ENCODE assay signal across 1 cellular context in the genomic region with DNA sequence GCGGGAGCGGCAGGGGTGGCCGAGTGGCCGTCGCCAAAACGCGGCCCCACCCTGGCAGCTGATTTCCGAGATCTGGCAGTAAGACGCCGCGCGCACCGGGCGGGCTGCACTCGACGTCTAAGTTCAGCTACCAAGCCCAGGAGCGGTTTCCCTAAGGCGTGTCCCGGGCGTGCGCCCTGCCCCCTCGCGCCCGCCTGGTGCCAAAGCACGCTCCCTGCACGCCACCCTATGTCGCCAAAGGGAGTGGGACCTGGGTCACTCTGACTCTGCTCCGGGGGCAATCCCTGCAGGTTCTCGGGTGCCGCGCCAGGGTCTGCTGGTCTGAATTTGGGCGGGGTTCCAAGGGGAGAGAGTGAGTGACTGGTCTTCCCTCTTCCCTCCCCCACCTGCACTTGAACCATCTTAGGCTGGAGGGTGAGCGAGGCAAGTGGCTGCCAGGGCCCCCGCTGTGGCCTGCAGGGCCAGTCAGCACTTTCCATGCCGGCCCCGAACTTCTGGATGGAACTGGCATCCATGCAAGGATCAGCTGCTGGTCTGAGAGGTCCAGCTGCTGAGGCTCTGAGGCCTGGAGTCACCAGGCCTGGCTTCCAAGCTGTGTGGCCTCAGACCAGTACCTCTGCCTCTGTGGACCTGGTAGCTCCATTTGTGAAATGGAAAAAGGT.
TF ChIP-seq lines count a peak whose summit lies in the region.

A gene with protein sequence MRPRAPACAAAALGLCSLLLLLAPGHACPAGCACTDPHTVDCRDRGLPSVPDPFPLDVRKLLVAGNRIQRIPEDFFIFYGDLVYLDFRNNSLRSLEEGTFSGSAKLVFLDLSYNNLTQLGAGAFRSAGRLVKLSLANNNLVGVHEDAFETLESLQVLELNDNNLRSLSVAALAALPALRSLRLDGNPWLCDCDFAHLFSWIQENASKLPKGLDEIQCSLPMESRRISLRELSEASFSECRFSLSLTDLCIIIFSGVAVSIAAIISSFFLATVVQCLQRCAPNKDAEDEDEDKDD (minus strand): TSS at position 119 of the 662 bp plus-strand sequence. CDS start 410 bp downstream, outside the sequence.

TF ChIP-seq in HepG2, 621 proteins besides CTCF, POLR2A, EP300 and RAD21:
- TF ChIP-seq, protein P1, sequence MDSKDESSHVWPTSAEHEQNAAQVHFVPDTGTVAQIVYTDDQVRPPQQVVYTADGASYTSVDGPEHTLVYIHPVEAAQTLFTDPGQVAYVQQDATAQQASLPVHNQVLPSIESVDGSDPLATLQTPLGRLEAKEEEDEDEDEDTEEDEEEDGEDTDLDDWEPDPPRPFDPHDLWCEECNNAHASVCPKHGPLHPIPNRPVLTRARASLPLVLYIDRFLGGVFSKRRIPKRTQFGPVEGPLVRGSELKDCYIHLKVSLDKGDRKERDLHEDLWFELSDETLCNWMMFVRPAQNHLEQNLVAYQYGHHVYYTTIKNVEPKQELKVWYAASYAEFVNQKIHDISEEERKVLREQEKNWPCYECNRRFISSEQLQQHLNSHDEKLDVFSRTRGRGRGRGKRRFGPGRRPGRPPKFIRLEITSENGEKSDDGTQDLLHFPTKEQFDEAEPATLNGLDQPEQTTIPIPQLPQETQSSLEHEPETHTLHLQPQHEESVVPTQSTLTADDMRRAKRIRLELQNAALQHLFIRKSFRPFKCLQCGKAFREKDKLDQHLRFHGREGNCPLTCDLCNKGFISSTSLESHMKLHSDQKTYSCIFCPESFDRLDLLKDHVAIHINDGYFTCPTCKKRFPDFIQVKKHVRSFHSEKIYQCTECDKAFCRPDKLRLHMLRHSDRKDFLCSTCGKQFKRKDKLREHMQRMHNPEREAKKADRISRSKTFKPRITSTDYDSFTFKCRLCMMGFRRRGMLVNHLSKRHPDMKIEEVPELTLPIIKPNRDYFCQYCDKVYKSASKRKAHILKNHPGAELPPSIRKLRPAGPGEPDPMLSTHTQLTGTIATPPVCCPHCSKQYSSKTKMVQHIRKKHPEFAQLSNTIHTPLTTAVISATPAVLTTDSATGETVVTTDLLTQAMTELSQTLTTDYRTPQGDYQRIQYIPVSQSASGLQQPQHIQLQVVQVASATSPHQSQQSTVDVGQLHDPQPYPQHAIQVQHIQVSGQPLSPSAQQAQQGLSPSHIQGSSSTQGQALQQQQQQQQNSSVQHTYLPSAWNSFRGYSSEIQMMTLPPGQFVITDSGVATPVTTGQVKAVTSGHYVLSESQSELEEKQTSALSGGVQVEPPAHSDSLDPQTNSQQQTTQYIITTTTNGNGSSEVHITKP (CRISPR knock-in tag; IDR thresholded peaks at IDR 0.05; ENCODE audit: low read depth): no peak
- TF ChIP-seq, protein P2, sequence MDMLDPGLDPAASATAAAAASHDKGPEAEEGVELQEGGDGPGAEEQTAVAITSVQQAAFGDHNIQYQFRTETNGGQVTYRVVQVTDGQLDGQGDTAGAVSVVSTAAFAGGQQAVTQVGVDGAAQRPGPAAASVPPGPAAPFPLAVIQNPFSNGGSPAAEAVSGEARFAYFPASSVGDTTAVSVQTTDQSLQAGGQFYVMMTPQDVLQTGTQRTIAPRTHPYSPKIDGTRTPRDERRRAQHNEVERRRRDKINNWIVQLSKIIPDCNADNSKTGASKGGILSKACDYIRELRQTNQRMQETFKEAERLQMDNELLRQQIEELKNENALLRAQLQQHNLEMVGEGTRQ (IDR thresholded peaks at IDR 0.05; ENCODE audit: low read depth, low read length): no peak
- TF ChIP-seq, protein P2 (CRISPR knock-in tag; IDR thresholded peaks at IDR 0.05; ENCODE audit: borderline replicate concordance): no peak
- TF ChIP-seq MTA1 (CRISPR knock-in tag; IDR thresholded peaks at IDR 0.05; ENCODE audit: borderline replicate concordance): no peak
- TF ChIP-seq ZNF780A (CRISPR knock-in tag; IDR thresholded peaks at IDR 0.05): no peak
- TF ChIP-seq, protein P3, sequence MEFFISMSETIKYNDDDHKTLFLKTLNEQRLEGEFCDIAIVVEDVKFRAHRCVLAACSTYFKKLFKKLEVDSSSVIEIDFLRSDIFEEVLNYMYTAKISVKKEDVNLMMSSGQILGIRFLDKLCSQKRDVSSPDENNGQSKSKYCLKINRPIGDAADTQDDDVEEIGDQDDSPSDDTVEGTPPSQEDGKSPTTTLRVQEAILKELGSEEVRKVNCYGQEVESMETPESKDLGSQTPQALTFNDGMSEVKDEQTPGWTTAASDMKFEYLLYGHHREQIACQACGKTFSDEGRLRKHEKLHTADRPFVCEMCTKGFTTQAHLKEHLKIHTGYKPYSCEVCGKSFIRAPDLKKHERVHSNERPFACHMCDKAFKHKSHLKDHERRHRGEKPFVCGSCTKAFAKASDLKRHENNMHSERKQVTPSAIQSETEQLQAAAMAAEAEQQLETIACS (CRISPR knock-in tag; IDR thresholded peaks at IDR 0.05): no peak
- TF ChIP-seq FOXK1 (CRISPR knock-in tag; IDR thresholded peaks at IDR 0.05; ENCODE audit: borderline replicate concordance, low read depth): no peak
- no peak for TF ChIP-seq ZNF563 (CRISPR knock-in tag; IDR thresholded peaks at IDR 0.05)
- no peak for TF ChIP-seq ZNF225 (CRISPR knock-in tag; IDR thresholded peaks at IDR 0.05)
- TF ChIP-seq, protein P4, sequence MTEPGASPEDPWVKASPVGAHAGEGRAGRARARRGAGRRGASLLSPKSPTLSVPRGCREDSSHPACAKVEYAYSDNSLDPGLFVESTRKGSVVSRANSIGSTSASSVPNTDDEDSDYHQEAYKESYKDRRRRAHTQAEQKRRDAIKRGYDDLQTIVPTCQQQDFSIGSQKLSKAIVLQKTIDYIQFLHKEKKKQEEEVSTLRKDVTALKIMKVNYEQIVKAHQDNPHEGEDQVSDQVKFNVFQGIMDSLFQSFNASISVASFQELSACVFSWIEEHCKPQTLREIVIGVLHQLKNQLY (CRISPR knock-in tag; IDR thresholded peaks at IDR 0.05): no peak
- TF ChIP-seq ZNF557 (CRISPR knock-in tag; IDR thresholded peaks at IDR 0.05): no peak
- no peak for TF ChIP-seq POLR2G (IDR thresholded peaks at IDR 0.05; ENCODE audit: low read depth, low read length)
- TF ChIP-seq, protein P5, sequence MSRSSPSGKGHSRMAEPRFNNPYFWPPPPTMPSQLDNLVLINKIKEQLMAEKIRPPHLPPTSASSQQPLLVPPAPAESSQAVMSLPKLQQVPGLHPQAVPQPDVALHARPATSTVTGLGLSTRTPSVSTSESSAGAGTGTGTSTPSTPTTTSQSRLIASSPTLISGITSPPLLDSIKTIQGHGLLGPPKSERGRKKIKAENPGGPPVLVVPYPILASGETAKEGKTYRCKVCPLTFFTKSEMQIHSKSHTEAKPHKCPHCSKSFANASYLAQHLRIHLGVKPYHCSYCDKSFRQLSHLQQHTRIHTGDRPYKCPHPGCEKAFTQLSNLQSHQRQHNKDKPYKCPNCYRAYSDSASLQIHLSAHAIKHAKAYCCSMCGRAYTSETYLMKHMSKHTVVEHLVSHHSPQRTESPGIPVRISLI (CRISPR knock-in tag; IDR thresholded peaks at IDR 0.05; ENCODE audit: borderline replicate concordance): no peak
- no peak for TF ChIP-seq ZNF354B (CRISPR knock-in tag; IDR thresholded peaks at IDR 0.05)
- no peak for TF ChIP-seq ZNF839 (CRISPR knock-in tag; IDR thresholded peaks at IDR 0.05; ENCODE audit: borderline replicate concordance)
- TF ChIP-seq NFATC3 (CRISPR knock-in tag; IDR thresholded peaks at IDR 0.05): no peak
- no peak for TF ChIP-seq ZNF878 (CRISPR knock-in tag; IDR thresholded peaks at IDR 0.05)
- no peak for TF ChIP-seq HHEX (CRISPR knock-in tag; IDR thresholded peaks at IDR 0.05)
- no peak for TF ChIP-seq PCBP1 (IDR thresholded peaks at IDR 0.05; ENCODE audit: borderline replicate concordance, low read depth, low read length)
- TF ChIP-seq ZNF441 (CRISPR knock-in tag; IDR thresholded peaks at IDR 0.05; ENCODE audit: borderline replicate concordance): no peak
